ENCODE assay signal across 1 cellular context in the genomic region with DNA sequence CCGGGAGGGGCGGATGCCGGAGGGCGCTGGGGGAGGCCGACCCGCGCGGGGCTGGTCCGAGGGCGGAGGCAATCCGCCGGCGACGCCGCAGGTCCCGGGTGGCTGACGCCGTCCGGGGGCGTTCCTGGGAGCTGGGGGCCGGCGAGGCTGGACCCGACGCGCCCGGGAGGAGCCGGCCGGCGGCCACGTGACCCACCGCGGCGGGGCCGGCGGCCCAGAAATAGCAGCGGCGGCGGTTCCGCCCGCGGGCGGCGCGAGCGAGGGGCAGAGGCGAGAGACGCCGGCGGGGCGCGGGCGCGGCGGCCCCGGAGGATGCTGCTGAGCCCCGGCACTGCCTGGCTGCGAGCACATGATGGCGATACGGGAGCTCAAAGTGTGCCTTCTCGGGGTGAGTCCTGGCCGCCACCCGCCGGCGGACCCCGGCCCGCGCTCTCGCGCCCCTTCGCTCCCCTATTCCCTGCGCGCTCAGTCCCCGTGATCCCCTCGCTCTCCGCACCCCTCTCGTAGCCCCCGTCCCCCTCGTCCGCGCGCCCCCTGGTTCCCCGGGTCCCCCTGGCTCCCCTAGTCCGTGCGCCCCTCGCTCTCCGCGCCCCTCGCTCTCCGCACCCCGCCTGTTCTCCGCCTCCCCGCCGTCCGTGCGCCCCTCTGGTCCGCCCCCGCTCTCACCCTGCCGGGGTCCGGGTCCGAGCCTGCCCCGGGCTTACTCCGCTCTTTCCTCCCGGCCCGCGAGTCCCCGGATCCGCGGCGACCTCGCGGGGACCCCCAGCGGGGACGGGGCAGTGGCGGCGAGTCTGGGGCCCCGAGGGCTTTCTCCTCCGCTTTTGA.
A peak's percentile ranks its signal among the peaks of the same experiment; 100 is the strongest.
TF ChIP-seq lines count a peak whose summit lies in the region.

A gene with protein sequence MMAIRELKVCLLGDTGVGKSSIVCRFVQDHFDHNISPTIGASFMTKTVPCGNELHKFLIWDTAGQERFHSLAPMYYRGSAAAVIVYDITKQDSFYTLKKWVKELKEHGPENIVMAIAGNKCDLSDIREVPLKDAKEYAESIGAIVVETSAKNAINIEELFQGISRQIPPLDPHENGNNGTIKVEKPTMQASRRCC (plus strand): TSS at position 245 of the 825 bp plus-strand sequence. CDS start 105 bp downstream, at position 350.

TF ChIP-seq in K562, 482 proteins besides CTCF, POLR2A, EP300 and RAD21 (continued from another document and continues in another):
- TF ChIP-seq PKNOX1 (IDR thresholded peaks at IDR 0.05) (no peak), SREBF1 (IDR thresholded peaks at IDR 0.05; ENCODE audit: borderline replicate concordance, low read depth, low read length) (no peak), TFE3 (CRISPR knock-in tag; IDR thresholded peaks at IDR 0.05) (peak; percentile 69), POLR2H (tag; IDR thresholded peaks at IDR 0.05; ENCODE audit: low read depth) (no peak), PYGO2 (tag; IDR thresholded peaks at IDR 0.05) (no peak), PPARD (CRISPR knock-in tag; IDR thresholded peaks at IDR 0.05) (no peak), DLX4 (CRISPR knock-in tag; IDR thresholded peaks at IDR 0.05) (no peak), CEBPB (tag; IDR thresholded peaks at IDR 0.05) (no peak), DIDO1 (tag; IDR thresholded peaks at IDR 0.05; ENCODE audit: low read depth) (no peak), MLLT1 (IDR thresholded peaks at IDR 0.05) (peak in 1 of 2 experiments; percentile 60; a peak in 1 of 4 replicates), FOXJ3 (CRISPR knock-in tag; IDR thresholded peaks at IDR 0.05) (no peak), L3MBTL2 (IDR thresholded peaks at IDR 0.05) (peak; percentile 60; the same call in 1 of the 2 replicates), ETV6 (IDR thresholded peaks at IDR 0.05; ENCODE audit: borderline replicate concordance in 1 of 2, low read depth in 2 of 2, low read length in 1 of 2) (no peak), ETV6 (CRISPR knock-in tag; IDR thresholded peaks at IDR 0.05; ENCODE audit: borderline replicate concordance) (no peak), ZNF253 (CRISPR knock-in tag; conservative IDR thresholded peaks at IDR 0.05) (no peak), PHF20 (IDR thresholded peaks at IDR 0.05; ENCODE audit: partially characterized antibody) (no peak), THAP12 (CRISPR knock-in tag; IDR thresholded peaks at IDR 0.05) (0 out of 2 replicates have a peak, but pooled peaks have one; percentile 25), CBX1 (IDR thresholded peaks at IDR 0.05; ENCODE audit: low read depth) (no peak), NCOA1 (IDR thresholded peaks at IDR 0.05; ENCODE audit: low read depth) (no peak), PCBP1 (IDR thresholded peaks at IDR 0.05; ENCODE audit: low read depth, low read length, poor library complexity, severe bottlenecking) (no peak), MNT (conservative IDR thresholded peaks at IDR 0.05) (no peak), POLR3G (IDR thresholded peaks at IDR 0.05; ENCODE audit: extremely low read depth, insufficient read length, insufficient replicate concordance) (no peak), ZNF324 (CRISPR knock-in tag; IDR thresholded peaks at IDR 0.05) (no peak), MXI1 (IDR thresholded peaks at IDR 0.05; ENCODE audit: low read depth, low read length) (no peak), SP2 (IDR thresholded peaks at IDR 0.05; ENCODE audit: extremely low read depth, low read depth, low read length, poor library complexity, severe bottlenecking) (no peak), ZNF134 (CRISPR knock-in tag; conservative IDR thresholded peaks at IDR 0.05) (no peak), ZNF217 (CRISPR knock-in tag; IDR thresholded peaks at IDR 0.05) (no peak), THRAP3 (IDR thresholded peaks at IDR 0.05; ENCODE audit: borderline replicate concordance) (no peak), MTA3 (IDR thresholded peaks at IDR 0.05; ENCODE audit: borderline replicate concordance) (no peak), PCBP2 (IDR thresholded peaks at IDR 0.05; ENCODE audit: low read depth, low read length, poor library complexity, severe bottlenecking) (no peak), ZKSCAN3 (CRISPR knock-in tag; IDR thresholded peaks at IDR 0.05) (no peak), POU5F1 (IDR thresholded peaks at IDR 0.05; ENCODE audit: borderline replicate concordance, low read depth, low read length, partially characterized antibody) (no peak), FOXA1 (IDR thresholded peaks at IDR 0.05; ENCODE audit: borderline replicate concordance) (no peak), ZNF444 (CRISPR knock-in tag; IDR thresholded peaks at IDR 0.05) (no peak), TSHZ1 (CRISPR knock-in tag; IDR thresholded peaks at IDR 0.05) (no peak), KDM5B (IDR thresholded peaks at IDR 0.05; ENCODE audit: insufficient replicate concordance, low read depth, low read length) (peak; percentile 60), EWSR1 (IDR thresholded peaks at IDR 0.05; ENCODE audit: borderline replicate concordance, low read depth, partially characterized antibody) (no peak)
- TF ChIP-seq, protein P1, sequence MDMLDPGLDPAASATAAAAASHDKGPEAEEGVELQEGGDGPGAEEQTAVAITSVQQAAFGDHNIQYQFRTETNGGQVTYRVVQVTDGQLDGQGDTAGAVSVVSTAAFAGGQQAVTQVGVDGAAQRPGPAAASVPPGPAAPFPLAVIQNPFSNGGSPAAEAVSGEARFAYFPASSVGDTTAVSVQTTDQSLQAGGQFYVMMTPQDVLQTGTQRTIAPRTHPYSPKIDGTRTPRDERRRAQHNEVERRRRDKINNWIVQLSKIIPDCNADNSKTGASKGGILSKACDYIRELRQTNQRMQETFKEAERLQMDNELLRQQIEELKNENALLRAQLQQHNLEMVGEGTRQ (CRISPR knock-in tag; IDR thresholded peaks at IDR 0.05): peak; percentile 74
- TF ChIP-seq, protein P2, sequence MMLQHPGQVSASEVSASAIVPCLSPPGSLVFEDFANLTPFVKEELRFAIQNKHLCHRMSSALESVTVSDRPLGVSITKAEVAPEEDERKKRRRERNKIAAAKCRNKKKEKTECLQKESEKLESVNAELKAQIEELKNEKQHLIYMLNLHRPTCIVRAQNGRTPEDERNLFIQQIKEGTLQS (IDR thresholded peaks at IDR 0.05): no peak
- TF ChIP-seq, protein P2 (CRISPR knock-in tag; conservative IDR thresholded peaks at IDR 0.05): no peak
- TF ChIP-seq, protein P3, sequence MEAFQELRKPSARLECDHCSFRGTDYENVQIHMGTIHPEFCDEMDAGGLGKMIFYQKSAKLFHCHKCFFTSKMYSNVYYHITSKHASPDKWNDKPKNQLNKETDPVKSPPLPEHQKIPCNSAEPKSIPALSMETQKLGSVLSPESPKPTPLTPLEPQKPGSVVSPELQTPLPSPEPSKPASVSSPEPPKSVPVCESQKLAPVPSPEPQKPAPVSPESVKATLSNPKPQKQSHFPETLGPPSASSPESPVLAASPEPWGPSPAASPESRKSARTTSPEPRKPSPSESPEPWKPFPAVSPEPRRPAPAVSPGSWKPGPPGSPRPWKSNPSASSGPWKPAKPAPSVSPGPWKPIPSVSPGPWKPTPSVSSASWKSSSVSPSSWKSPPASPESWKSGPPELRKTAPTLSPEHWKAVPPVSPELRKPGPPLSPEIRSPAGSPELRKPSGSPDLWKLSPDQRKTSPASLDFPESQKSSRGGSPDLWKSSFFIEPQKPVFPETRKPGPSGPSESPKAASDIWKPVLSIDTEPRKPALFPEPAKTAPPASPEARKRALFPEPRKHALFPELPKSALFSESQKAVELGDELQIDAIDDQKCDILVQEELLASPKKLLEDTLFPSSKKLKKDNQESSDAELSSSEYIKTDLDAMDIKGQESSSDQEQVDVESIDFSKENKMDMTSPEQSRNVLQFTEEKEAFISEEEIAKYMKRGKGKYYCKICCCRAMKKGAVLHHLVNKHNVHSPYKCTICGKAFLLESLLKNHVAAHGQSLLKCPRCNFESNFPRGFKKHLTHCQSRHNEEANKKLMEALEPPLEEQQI (IDR thresholded peaks at IDR 0.05): no peak
